ENCODE assay signal across 8 cellular contexts in the genomic region with DNA sequence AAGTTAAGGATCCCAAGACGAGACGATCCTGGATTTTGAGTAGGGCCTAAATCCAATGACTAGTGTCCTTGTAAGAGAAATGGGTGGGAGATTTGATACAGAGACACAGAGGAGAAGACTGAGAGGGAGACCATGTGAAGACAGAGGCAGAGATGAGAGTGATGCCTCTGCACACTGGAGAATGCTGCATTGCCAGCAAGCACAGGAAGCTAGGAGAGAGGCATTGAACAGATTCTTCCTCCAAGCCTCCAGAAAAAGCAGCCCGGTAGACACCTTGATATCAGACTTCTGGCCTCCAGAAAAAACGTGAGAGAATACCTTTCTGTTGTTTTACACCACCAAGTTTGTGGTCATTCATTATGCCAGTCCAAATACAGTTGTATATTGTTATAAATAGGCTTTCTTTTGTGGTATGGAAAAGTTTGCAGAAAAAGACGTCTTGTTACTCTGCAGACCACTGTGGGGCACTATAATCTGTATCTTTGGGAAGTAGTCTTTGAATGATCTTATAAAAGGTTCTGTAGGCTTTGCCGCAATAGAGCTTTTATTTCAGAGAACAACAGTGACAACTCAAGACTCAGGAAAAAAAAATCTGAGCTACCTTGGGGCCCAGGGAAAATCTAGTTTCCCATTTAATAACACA. TPM values are rescaled to one million over a fixed set of nuclear protein-coding genes. Genes with fewer than 3 reads are reported as not detected.
DNase-seq lines count a peak whose midpoint lies in the region; ATAC-seq and TF ChIP-seq lines count a peak whose summit lies in the region.

No MANE protein-coding gene starts in this region.

- H3K9me3 Mint-ChIP-seq in chondrocyte (ENCODE audit: low read depth) (no peaks in the 10 kb centered on the region), nephron (no peaks in the 10 kb centered on the region)

- H3K27ac Mint-ChIP-seq in chondrocyte (ENCODE audit: unreplicated experiment) = no peak overlapping the region
- H3K27ac Mint-ChIP-seq in nephron = no peak overlapping the region

- peaks cover 7% of the 10 kb centered on the region for H3K4me1 Mint-ChIP-seq in chondrocyte (ENCODE audit: low read depth)
- H3K4me1 Mint-ChIP-seq in nephron = peaks cover 7% of the 10 kb centered on the region

- H3K4me3 Mint-ChIP-seq in chondrocyte (ENCODE audit: unreplicated experiment) (no peak overlapping the region), nephron (no peak overlapping the region)

- H3K36me3 Mint-ChIP-seq in chondrocyte (ENCODE audit: low read depth) (no peaks in the 10 kb centered on the region), nephron (ENCODE audit: low read depth) (no peaks in the 10 kb centered on the region)

- ATAC-seq in GM19023 (IDR thresholded peaks at IDR 0.05; ENCODE audit: unreplicated experiment) = no peak
- ATAC-seq in GM18867 (IDR thresholded peaks at IDR 0.05; ENCODE audit: unreplicated experiment) = no peak

- TF ChIP-seq CTCF in LNCaP clone FGC (IDR thresholded peaks at IDR 0.05; ENCODE audit: control insufficient read depth, extremely low read depth, insufficient read depth) = peak; percentile 38
- peak; percentile 82 for TF ChIP-seq CTCF in chondrocyte (IDR thresholded peaks at IDR 0.05)
- peak; percentile 24 to 67 (median 44) for TF ChIP-seq CTCF in nephron (IDR thresholded peaks at IDR 0.05; ENCODE audit: unreplicated experiment in 3 of 3)

- H3K27me3 Mint-ChIP-seq in chondrocyte (ENCODE audit: low read depth) (no peaks in the 10 kb centered on the region), nephron (ENCODE audit: low read depth) (no peaks in the 10 kb centered on the region)

- DNase-seq in GM03348 (ENCODE audit: low spot score) = peak; percentile 53
- DNase-seq in LNCaP clone FGC (ENCODE audit: low read depth) = no peak
- DNase-seq in chondrocyte (ENCODE audit: low spot score) = no peak
- DNase-seq in NCI-H1436 treated with DMSO at 0.1 percent for 48 hours (lab: John Stamatoyannopoulos, UW) = no peak
- no peak for DNase-seq in NCI-H345 treated with DMSO at 0.1 percent for 48 hours (lab: John Stamatoyannopoulos, UW; ENCODE audit: unreplicated experiment)

- H3K4me3 ChIP-seq in LNCaP clone FGC (ENCODE audit: low read depth, low read length) = no peak overlapping the region

RNA-seq across cellular contexts. Expression of a gene that starts 17.9 kb away (rescaled TPM):
- total RNA-seq in chondrocyte = 4.6 to 9.7 TPM (median 5.0 TPM) in 3 replicates
